Comparison of ENCODE assay signal across 9 cellular contexts in genomic region chr21:37631319-37632117, GRCh38.
DNase-seq lines count a peak whose midpoint lies in the region; ATAC-seq and TF ChIP-seq lines count a peak whose summit lies in the region.
"Had no signal": no experiment of that assay in that cellular context is flagged by ENCODE, and none has a peak within 500 bp of the region (broad histone marks: within the 10 kb centered on the region; RNA-seq: fewer than 3 reads in every experiment).

No MANE protein-coding gene starts in this region.

- H3K9ac ChIP-seq in endodermal cell (ENCODE audit: extremely low read depth, low read length, poor library complexity, severe bottlenecking) = no peak overlapping the region

- H3K27ac Mint-ChIP-seq in endodermal cell = peak overlapping the region; percentile 81
- H3K27ac Mint-ChIP-seq: stimulated activated naive CD8-positive, alpha-beta T cell treated with anti-CD3 and anti-CD28 coated beads, Interleukin-15, Interleukin-2, amounts not matched to agents 100 ng/mL and 50 ng/mL, for 24 hours had no signal

- peaks cover 28% of the 10 kb centered on the region for H3K9me3 Mint-ChIP-seq in endodermal cell
- H3K9me3 Mint-ChIP-seq: stimulated activated naive CD8-positive, alpha-beta T cell treated with anti-CD3 and anti-CD28 coated beads, Interleukin-15, Interleukin-2, amounts not matched to agents 100 ng/mL and 50 ng/mL, for 24 hours had no signal

- H3K9me3 ChIP-seq in endodermal cell (ENCODE audit: control insufficient read depth, low read length) (peaks cover 32% of the 10 kb centered on the region), testis (no peaks in the 10 kb centered on the region)

- TF ChIP-seq CTCF in endodermal cell (conservative IDR thresholded peaks at IDR 0.05) = no peak
- TF ChIP-seq CTCF in testis (IDR thresholded peaks at IDR 0.05) = no peak

- H3K36me3 ChIP-seq in endodermal cell (ENCODE audit: control insufficient read depth, insufficient read depth, low read length) (no peaks in the 10 kb centered on the region), testis (ENCODE audit: low read depth, missing control alignments) (no peaks in the 10 kb centered on the region)

- WGBS in endodermal cell (ENCODE audit: insufficient coverage in 1 of 2, insufficient read length in 1 of 2), 2 experiments = 35 to 46% methylated on average over 7 to 12 of the region's 12 CpGs
- WGBS in testis, 2 donors = 42 to 51% methylated on average over 12 of the region's 12 CpGs

- intact Hi-C loops in testis (cut with DNase I; ENCODE audit: low total_unique reads) = no loop called here

- no peak overlapping the region for H3K4me3 Mint-ChIP-seq in endodermal cell
- H3K4me3 Mint-ChIP-seq: stimulated activated naive CD8-positive, alpha-beta T cell treated with anti-CD3 and anti-CD28 coated beads, Interleukin-15, Interleukin-2, amounts not matched to agents 100 ng/mL and 50 ng/mL, for 24 hours had no signal

- ATAC-seq in GM19324 (IDR thresholded peaks at IDR 0.05; ENCODE audit: low FRiP score, unreplicated experiment) (peak; percentile 48), HG03103 (IDR thresholded peaks at IDR 0.05; ENCODE audit: low read depth, unreplicated experiment) (peak; percentile 81)

- peaks cover 26% of the 10 kb centered on the region for H3K4me1 Mint-ChIP-seq in endodermal cell

- H3K36me3 Mint-ChIP-seq in endodermal cell (ENCODE audit: low read depth) = peaks cover 11% of the 10 kb centered on the region

- no peak for TF ChIP-seq POLR2A in testis (IDR thresholded peaks at IDR 0.05)

- peak overlapping the region; percentile 59 for H3K27ac ChIP-seq in endodermal cell (ENCODE audit: low read depth, low read length)
- no peak overlapping the region for H3K27ac ChIP-seq in testis

- no peaks in the 10 kb centered on the region for H3K27me3 Mint-ChIP-seq in endodermal cell (ENCODE audit: insufficient read depth)

- H3K4me1 ChIP-seq in endodermal cell (ENCODE audit: control insufficient read depth, insufficient read depth, low read length) (peaks cover 3% of the 10 kb centered on the region), testis (no peaks in the 10 kb centered on the region)

- DNase-seq in endodermal cell = peak; percentile 72
- DNase-seq in renal cortical epithelial cell (ENCODE audit: low read depth) = peak; percentile 75
- no peak for DNase-seq in testis
- no peak for DNase-seq in T-helper 9 cell
- no peak for DNase-seq in middle frontal gyrus (ENCODE audit: extremely low spot score, low spot score)
- DNase-seq: NCI-H2081 treated with DMSO at 0.1 percent for 48 hours had no signal

- no peaks in the 10 kb centered on the region for H3K27me3 ChIP-seq in endodermal cell (ENCODE audit: control insufficient read depth, insufficient read depth, low read length, poor library complexity, severe bottlenecking)
- H3K27me3 ChIP-seq in testis = no peaks in the 10 kb centered on the region

- H3K4me3 ChIP-seq in endodermal cell (ENCODE audit: low read length) (no peak overlapping the region), testis (no peak overlapping the region)

Comparison
In these comparisons a context has a peak if more than half of its experiments do, and no peak if none do; other contexts are left out.
1. DNase-seq: peak in endodermal cell (single experiment) and renal cortical epithelial cell (single experiment); none in testis (single experiment), T-helper 9 cell (single experiment) and middle frontal gyrus (single experiment).